Comparison of ENCODE assay signal across 35 cellular contexts in genomic region chr11:108518581-108518980, GRCh38. TPM values are rescaled to one million over a fixed set of nuclear protein-coding genes. Genes with fewer than 3 reads are reported as not detected.
"Had no signal": no experiment of that assay in that cellular context is flagged by ENCODE, and none has a peak within 500 bp of the region (broad histone marks: within the 10 kb centered on the region; RNA-seq: fewer than 3 reads in every experiment).

No MANE protein-coding gene starts in this region.

- H3K4me1 ChIP-seq: SJCRH30 had no signal

- H3K9me3 Mint-ChIP-seq: activated B cell treated with CpG ODN at 0.5 μM for 24 hours; activated CD4-positive, alpha-beta memory T cell treated with anti-CD3 and anti-CD28 coated beads, Interleukin-2, amount 10 ng/mL, durations not matched to agents 7 days and 5 days; activated naive CD8-positive, alpha-beta T cell treated with anti-CD3 and anti-CD28 coated beads for 36 hours; central memory CD8-positive, alpha-beta T cell had no signal

- DNase-seq: activated B cell treated with CpG ODN at 0.5 μM for 24 hours; activated CD4-positive, alpha-beta memory T cell treated with anti-CD3 and anti-CD28 coated beads, Interleukin-2, amount 10 ng/mL, durations not matched to agents 7 days and 5 days; activated CD4-positive, alpha-beta T cell treated with anti-CD3 and anti-CD28 coated beads for 1 hour; activated CD4-positive, alpha-beta T cell treated with anti-CD3 and anti-CD28 coated beads for 48 hours; activated CD8-positive, alpha-beta memory T cell treated with anti-CD3 and anti-CD28 coated beads for 24 hours; activated CD8-positive, alpha-beta memory T cell treated with anti-CD3 and anti-CD28 coated beads, Interleukin-2, amount 10 ng/mL, durations not matched to agents 7 days and 5 days; activated CD8-positive, alpha-beta memory T cell treated with anti-CD3 and anti-CD28 coated beads, Interleukin-2, amount 50 U/mL, for 48 hours; activated effector memory CD4-positive, alpha-beta T cell treated with anti-CD3 and anti-CD28 coated beads, Interleukin-2, amount 50 U/mL, for 16 hours; activated naive CD4-positive, alpha-beta T cell; activated naive CD4-positive, alpha-beta T cell treated with anti-CD3 and anti-CD28 coated beads, Interleukin-2, amount 50 U/mL, for 16 hours; activated naive CD8-positive, alpha-beta T cell treated with anti-CD3 and anti-CD28 coated beads for 36 hours; activated T-cell treated with anti-CD3 and anti-CD28 coated beads, Interleukin-2, amount 50 U/mL, for 48 hours; amniotic stem cell; aorta; Kasumi-1; KG1; MM.1S; MV-4-11; NCI-H1092; NCI-H1436 treated with DMSO at 0.1 percent for 48 hours; NCI-H1694 treated with DMSO at 0.1 percent for 48 hours; NCI-H2029 treated with DMSO at 0.1 percent for 48 hours; NCI-H2107; NCI-H2171; NCI-H510A; NCI-H526; NCI-H748 treated with DMSO at 0.1 percent for 48 hours; OCI-M1; SHP77; SJCRH30; T1000 had no signal

- H3K27ac Mint-ChIP-seq: activated B cell treated with CpG ODN at 0.5 μM for 24 hours; activated CD4-positive, alpha-beta memory T cell treated with anti-CD3 and anti-CD28 coated beads, Interleukin-2, amount 10 ng/mL, durations not matched to agents 7 days and 5 days; activated CD8-positive, alpha-beta memory T cell treated with anti-CD3 and anti-CD28 coated beads, Interleukin-2, amount 10 ng/mL, durations not matched to agents 7 days and 5 days; activated naive CD8-positive, alpha-beta T cell treated with anti-CD3 and anti-CD28 coated beads for 36 hours had no signal

- H3K27me3 ChIP-seq: cardiac muscle cell, SJCRH30 had no signal

- H3K27ac ChIP-seq: cardiac muscle cell, SJCRH30, SK-N-MC had no signal

- H3K4me3 Mint-ChIP-seq: activated B cell treated with CpG ODN at 0.5 μM for 24 hours; activated CD4-positive, alpha-beta memory T cell treated with anti-CD3 and anti-CD28 coated beads, Interleukin-2, amount 10 ng/mL, durations not matched to agents 7 days and 5 days; activated CD8-positive, alpha-beta memory T cell treated with anti-CD3 and anti-CD28 coated beads, Interleukin-2, amount 10 ng/mL, durations not matched to agents 7 days and 5 days; activated naive CD8-positive, alpha-beta T cell treated with anti-CD3 and anti-CD28 coated beads for 36 hours; central memory CD8-positive, alpha-beta T cell had no signal

- H3K36me3 ChIP-seq: SJCRH30 had no signal

- ATAC-seq: activated CD8-positive, alpha-beta memory T cell treated with anti-CD3 and anti-CD28 coated beads, Interleukin-2, amount 10 ng/mL, durations not matched to agents 7 days and 5 days; Panc1 had no signal

- H3K9me3 ChIP-seq: SJCRH30 had no signal

- H3K4me3 ChIP-seq: cardiac muscle cell, SJCRH30, SK-N-MC had no signal

- H3K36me3 Mint-ChIP-seq: activated CD8-positive, alpha-beta memory T cell treated with anti-CD3 and anti-CD28 coated beads, Interleukin-2, amount 10 ng/mL, durations not matched to agents 7 days and 5 days had no signal

- H3K27me3 Mint-ChIP-seq: activated naive CD8-positive, alpha-beta T cell treated with anti-CD3 and anti-CD28 coated beads for 36 hours; central memory CD8-positive, alpha-beta T cell had no signal

- H3K4me1 Mint-ChIP-seq: activated B cell treated with CpG ODN at 0.5 μM for 24 hours; activated CD4-positive, alpha-beta memory T cell treated with anti-CD3 and anti-CD28 coated beads, Interleukin-2, amount 10 ng/mL, durations not matched to agents 7 days and 5 days; activated naive CD8-positive, alpha-beta T cell treated with anti-CD3 and anti-CD28 coated beads for 36 hours; central memory CD8-positive, alpha-beta T cell had no signal

RNA-seq across cellular contexts. Expression of gene C11orf65, which starts 51.3 kb away (rescaled TPM):
- polyA plus RNA-seq: aorta had no signal
